Comparison of ENCODE assay signal across 11 cellular contexts in the genomic region with DNA sequence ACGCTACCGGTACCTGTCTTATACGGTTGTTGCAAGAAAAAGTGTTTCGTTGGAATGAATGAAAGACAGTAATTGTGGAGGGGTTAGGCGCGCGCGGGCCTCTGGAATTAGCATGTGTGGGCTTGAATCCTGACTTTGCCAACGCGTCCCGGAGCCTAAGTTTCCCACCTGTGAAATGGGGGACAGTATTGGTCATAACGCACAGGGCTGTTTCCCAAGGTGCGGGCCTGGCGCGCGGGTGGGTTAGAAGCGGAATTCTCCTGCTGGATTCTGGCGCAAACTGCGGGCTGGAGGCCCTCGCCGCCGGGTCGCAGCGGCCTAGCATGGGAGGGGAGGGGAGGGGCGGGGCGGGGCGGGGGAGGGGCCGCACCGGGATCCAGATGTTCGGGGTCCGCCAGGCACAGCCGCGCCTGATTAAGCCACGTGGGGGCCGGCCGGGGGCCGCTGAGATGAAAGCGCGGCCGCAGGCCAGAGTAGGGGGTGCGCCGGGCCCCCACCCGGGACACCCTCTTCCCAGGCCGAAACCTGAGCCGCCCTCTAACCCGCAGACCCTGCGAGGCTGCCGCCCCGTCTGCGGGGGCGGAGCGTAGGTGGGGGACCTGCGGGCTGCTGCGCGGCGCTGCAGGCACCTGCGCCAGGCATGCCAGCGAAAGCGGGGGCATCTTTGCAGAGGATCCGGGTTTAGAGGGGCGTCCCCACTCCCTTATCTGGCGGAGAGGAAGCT. TPM values are rescaled to one million over a fixed set of nuclear protein-coding genes. Genes with fewer than 3 reads are reported as not detected.
DNase-seq lines count a peak whose midpoint lies in the region; ATAC-seq, FAIRE-seq and TF ChIP-seq lines count a peak whose summit lies in the region.
"Had no signal": no experiment of that assay in that cellular context is flagged by ENCODE, and none has a peak within 500 bp of the region (broad histone marks: within the 10 kb centered on the region; RNA-seq: fewer than 3 reads in every experiment).

No MANE protein-coding gene starts in this region.

- BruUV-seq in HepG2 (replicated peaks; lab: Mats Ljungman, UMichigan), result no TSS peak
- BruUV-seq in Panc1 (replicated peaks; lab: Mats Ljungman, UMichigan), result no TSS peak

- CTCF ChIA-PET in HepG2 (lab: Yijun Ruan, JAX; ENCODE audit: low intra/inter-chr PET ratio, low total read pairs), result no interaction called here
- CTCF ChIA-PET in Panc1 (lab: Charles Lee), result no interaction called here

- in situ Hi-C loops in HepG2 (cut with HindIII; ENCODE audit: extremely low pct_ligation_motif_present, low pct_unique_long_range_greater_than_20kb), result no loop called here
- in situ Hi-C loops in Panc1 (cut with HindIII; ENCODE audit: low pct_unique_long_range_greater_than_20kb, low sequenced_read_pairs), result no loop called here
- in situ Hi-C loops in GM23248 (cut with MboI), result no loop called here

- FAIRE-seq in HepG2 (lab: Jason Lieb, UNC), result no peak

- no peak for TF ChIP-seq RAD21 in HepG2 (CRISPR knock-in tag; IDR thresholded peaks at IDR 0.05)

- no peak; the same call in 1 of the 2 replicates for TF ChIP-seq CTCF in HepG2 (CRISPR knock-in tag; IDR thresholded peaks at IDR 0.05)
- TF ChIP-seq CTCF in right lobe of liver (IDR thresholded peaks at IDR 0.05), result no peak
- TF ChIP-seq CTCF in Panc1 (IDR thresholded peaks at IDR 0.05), result no peak
- no peak for TF ChIP-seq CTCF in thoracic aorta (IDR thresholded peaks at IDR 0.05)

- ATAC-seq in HepG2 (peak; percentile 43), right lobe of liver (no peak), Panc1 (no peak), thoracic aorta (ENCODE audit: insufficient number of reproducible peaks, low FRiP score, low read depth) (no peak)

- H3K4me1 ChIP-seq in HepG2 (ENCODE audit: insufficient read depth, low read length) (peaks cover 53% of the 10 kb centered on the region), right lobe of liver (peaks cover 0 to 7% (median 0%) of the 10 kb centered on the region in 4 donors), Panc1 (ENCODE audit: control insufficient read depth, insufficient read depth, low read length) (peaks cover 5% of the 10 kb centered on the region; the same call in 1 of the 2 replicates), iPS-20b (ENCODE audit: insufficient read depth, low read length) (peaks cover 17% of the 10 kb centered on the region; the same call in 1 of the 2 replicates), thoracic aorta (ENCODE audit: control insufficient read depth in 1 of 2, low read depth in 2 of 2) (peaks cover 17 to 30% of the 10 kb centered on the region in 2 donors), GM23248 (ENCODE audit: insufficient read depth) (no peaks in the 10 kb centered on the region)

- H3K9ac ChIP-seq in HepG2 (ENCODE audit: insufficient read depth, low read depth, low read length) (peak overlapping the region; percentile 57), iPS-20b (ENCODE audit: low read depth, low read length) (no peak overlapping the region), GM23248 (no peak overlapping the region)

- no peaks in the 10 kb centered on the region for H3K79me2 ChIP-seq in HepG2 (ENCODE audit: insufficient read depth, low read length)
- H3K79me2 ChIP-seq in GM23248 (ENCODE audit: insufficient read depth), result no peaks in the 10 kb centered on the region

- H3K36me3 ChIP-seq in HepG2 (replicated peaks in 1 of 2; ENCODE audit: control insufficient read depth in 1 of 2, insufficient read depth in 2 of 2, low read length in 2 of 2), result no peaks in the 10 kb centered on the region
- H3K36me3 ChIP-seq in right lobe of liver, result no peaks in the 10 kb centered on the region
- no peaks in the 10 kb centered on the region for H3K36me3 ChIP-seq in Panc1 (ENCODE audit: control insufficient read depth, insufficient read depth, low read length)
- H3K36me3 ChIP-seq in iPS-20b (ENCODE audit: insufficient read depth, low read depth, low read length), result no peaks in the 10 kb centered on the region
- no peaks in the 10 kb centered on the region for H3K36me3 ChIP-seq in thoracic aorta
- no peaks in the 10 kb centered on the region for H3K36me3 ChIP-seq in GM23248 (ENCODE audit: low read depth)

- TF ChIP-seq POLR2A in HepG2 (IDR thresholded peaks at IDR 0.05; ENCODE audit: insufficient read depth in 1 of 2, low read depth in 2 of 2, low read length in 2 of 2) (peak in 1 of 2 experiments; percentile 21; a peak in 1 of 4 replicates), right lobe of liver (IDR thresholded peaks at IDR 0.05) (no peak)

- 2% methylated on average over 14 of the region's 62 CpGs for WGBS in HepG2 (ENCODE audit: low lambda C conversion rate)
- WGBS in right lobe of liver (ENCODE audit: insufficient coverage, low coverage, low lambda C conversion rate, missing lambda C conversion rate), result 3% methylated on average over 13 of the region's 62 CpGs
- WGBS in GM23248 (ENCODE audit: low coverage in 1 of 2, low lambda C conversion rate in 2 of 2, missing lambda C conversion rate in 2 of 2), 2 experiments, result 2 to 4% methylated on average over 41 to 62 of the region's 62 CpGs

- H4K20me1 ChIP-seq in HepG2 (ENCODE audit: insufficient read depth, low read length), result no peaks in the 10 kb centered on the region
- no peaks in the 10 kb centered on the region for H4K20me1 ChIP-seq in GM23248 (ENCODE audit: insufficient read depth)

- peak; percentile 76 for DNase-seq in HepG2 (ENCODE audit: low spot score)
- DNase-seq in right lobe of liver, result no peak
- DNase-seq in Panc1 (ENCODE audit: low read depth, low spot score), result no peak
- DNase-seq in thoracic aorta (ENCODE audit: low spot score), result no peak
- no peak for DNase-seq in NK-92 treated with Interleukin-12 subunit alpha and Interleukin-12 subunit beta, amount 100 ng/mL, for 24 hours (lab: John Stamatoyannopoulos, UW)
- DNase-seq in globus pallidus (ENCODE audit: low spot score), result no peak
- no peak for DNase-seq in GM23248
- DNase-seq: EL, NCI-H187 treated with DMSO at 0.1 percent for 48 hours had no signal

- POLR2A ChIA-PET in HepG2 (lab: Yijun Ruan, JAX) (no interaction called here), Panc1 (lab: Charles Lee) (no interaction called here)

- no peaks in the 10 kb centered on the region for H3K9me2 ChIP-seq in GM23248 (ENCODE audit: insufficient read depth)

- intact Hi-C loops in HepG2 (cut with micrococcal nuclease; ENCODE audit: unreplicated experiment), result no loop called here
- intact Hi-C loops in right lobe of liver (cut with DNase I), result no loop called here
- intact Hi-C loops in Panc1 (cut with micrococcal nuclease; ENCODE audit: unreplicated experiment), result no loop called here

- H3K27ac ChIP-seq in HepG2 (ENCODE audit: extremely low read length, insufficient read depth, low read length) (peak overlapping the region; percentile 84), right lobe of liver (no peak overlapping the region), Panc1 (ENCODE audit: low read length) (no peak overlapping the region), iPS-20b (ENCODE audit: low read length) (no peak overlapping the region), thoracic aorta (no peak overlapping the region), GM23248 (no peak overlapping the region)

- H3F3A ChIP-seq in GM23248 (ENCODE audit: insufficient read depth), result 0 out of 2 replicates have a peak, but pooled peaks cover 6% of the 10 kb centered on the region

- H3K27me3 ChIP-seq in HepG2 (ENCODE audit: control insufficient read depth in 1 of 2, insufficient read depth in 2 of 2, low read length in 2 of 2) (peaks cover 0 to 7% of the 10 kb centered on the region in 2 experiments; a peak in 2 of 5 replicates), right lobe of liver (peaks cover 0 to 28% of the 10 kb centered on the region in 2 donors), Panc1 (ENCODE audit: control insufficient read depth, insufficient read depth, low read length) (peaks cover 2% of the 10 kb centered on the region), iPS-20b (ENCODE audit: insufficient read depth, low read length) (peaks cover 98% of the 10 kb centered on the region), thoracic aorta (replicated peaks; ENCODE audit: insufficient read depth) (peaks cover 53% of the 10 kb centered on the region), GM23248 (replicated peaks; ENCODE audit: insufficient read depth) (peaks cover 80% of the 10 kb centered on the region)

- H3K4me2 ChIP-seq in HepG2 (ENCODE audit: low read depth, low read length), result peak overlapping the region; percentile 100
- no peak overlapping the region for H3K4me2 ChIP-seq in GM23248 (ENCODE audit: unreplicated experiment)

- H3K4me3 ChIP-seq in HepG2 (replicated peaks in 1 of 3; ENCODE audit: insufficient read depth in 1 of 3, low read depth in 2 of 3, low read length in 3 of 3) (peak overlapping the region; percentile 48 to 75 (median 68)), right lobe of liver (no peak overlapping the region), Panc1 (ENCODE audit: low read depth in 2 of 2, low read length in 2 of 2) (peak overlapping the region; percentile 7 to 40; a peak in 3 of 4 replicates), iPS-20b (ENCODE audit: low read length) (peak overlapping the region; percentile 55), thoracic aorta (peak overlapping the region; percentile 75), GM23248 (no peak overlapping the region)

- TF ChIP-seq EP300 in HepG2 (IDR thresholded peaks at IDR 0.05; ENCODE audit: low read depth in 2 of 2, low read length in 2 of 2) (peak in 1 of 2 experiments; percentile 66; a peak in 1 of 4 replicates), HepG2 (CRISPR knock-in tag; IDR thresholded peaks at IDR 0.05; ENCODE audit: borderline replicate concordance) (no peak; the same call in 1 of the 2 replicates)

- H2AFZ ChIP-seq in HepG2 (ENCODE audit: low read length) (no peak overlapping the region), GM23248 (no peak overlapping the region)

- H3K9me3 ChIP-seq in HepG2 (ENCODE audit: low read length), result no peaks in the 10 kb centered on the region
- no peaks in the 10 kb centered on the region for H3K9me3 ChIP-seq in right lobe of liver
- H3K9me3 ChIP-seq in Panc1 (ENCODE audit: control insufficient read depth, insufficient read depth, low read depth, low read length), result no peaks in the 10 kb centered on the region
- H3K9me3 ChIP-seq in iPS-20b (ENCODE audit: insufficient read depth, low read depth, low read length), result no peaks in the 10 kb centered on the region
- no peaks in the 10 kb centered on the region for H3K9me3 ChIP-seq in thoracic aorta
- H3K9me3 ChIP-seq in GM23248 (ENCODE audit: low read depth), result no peaks in the 10 kb centered on the region

RNA-seq across cellular contexts. Expression of a gene that starts 1.2 kb away (rescaled TPM):
- total RNA-seq in HepG2 (2016; rRNA removed; fragmentation: Illumina TruSeq; extraction: Trizol), result 0.69 and 0.97 TPM in 2 replicates
- 0.61 and 0.88 TPM in 2 replicates for total RNA-seq in HepG2 (2016; cell fraction: cytosol; rRNA removed; fragmentation: Illumina TruSeq; extraction: Trizol; ENCODE audit: low read depth)
- total RNA-seq in HepG2 (2016; cell fraction: insoluble cytoplasmic fraction; rRNA removed; fragmentation: Illumina TruSeq; extraction: Trizol), result 0.77 and 1.4 TPM in 2 replicates
- 0.49 and 0.65 TPM in 2 replicates for total RNA-seq in HepG2 (2016; cell fraction: membrane; rRNA removed; fragmentation: Illumina TruSeq; extraction: Trizol)
- total RNA-seq in HepG2 (2016; cell fraction: nucleus; rRNA removed; fragmentation: Illumina TruSeq; extraction: Trizol), result 2.3 and 2.7 TPM in 2 replicates
- 5.5 and 7.2 TPM in 2 replicates for polyA plus RNA-seq in HepG2 (2011; rRNA removed)
- polyA plus RNA-seq in HepG2 (2011; cell fraction: cytosol; rRNA removed), result 4.1 and 4.6 TPM in 2 replicates
- polyA plus RNA-seq in HepG2 (2011; cell fraction: nucleus; rRNA removed), result 71.3 and 86.8 TPM in 2 replicates
- polyA plus RNA-seq in HepG2 (2012), result 8.3 and 22.3 TPM in 2 replicates
- 1.0 and 2.0 TPM in 2 replicates for polyA plus RNA-seq in HepG2 (2016; cell fraction: cytosol; fragmentation: Illumina TruSeq; extraction: Trizol; ENCODE audit: low read depth)
- polyA plus RNA-seq in HepG2 (2016; cell fraction: insoluble cytoplasmic fraction; fragmentation: Illumina TruSeq; extraction: Trizol; ENCODE audit: low read depth), result 1.7 and 1.9 TPM in 2 replicates
- polyA plus RNA-seq in HepG2 (2016; cell fraction: membrane; fragmentation: Illumina TruSeq; extraction: Trizol; ENCODE audit: low read depth), result 1.6 TPM in 2 replicates
- polyA plus RNA-seq in HepG2 (2016; cell fraction: nucleus; fragmentation: Illumina TruSeq; extraction: Trizol; ENCODE audit: insufficient read depth, low read depth), result 12.3 and 16.0 TPM in 2 replicates
- polyA minus RNA-seq in HepG2 (2011; rRNA and poly(A)+ RNA removed; ENCODE audit: low replicate concordance), result 0.35 and 3.9 TPM in 2 replicates
- 1.4 and 4.3 TPM in 2 replicates for polyA minus RNA-seq in HepG2 (2011; cell fraction: cytosol; rRNA and poly(A)+ RNA removed)
- 5.0 and 5.5 TPM in 2 replicates for polyA minus RNA-seq in HepG2 (2011; cell fraction: nucleus; rRNA and poly(A)+ RNA removed)
- under 1 TPM in 2 of 6 experiments, not detected in 4; 0.31 to 0.43 TPM for total RNA-seq in right lobe of liver
- 2.4 TPM for total RNA-seq in Panc1 (2021; ENCODE audit: unreplicated experiment)
- polyA plus RNA-seq in Panc1 (2012; ENCODE audit: insufficient read length), result 7.3 TPM
- 1 to 10 TPM; 3.2 to 6.5 TPM for total RNA-seq in thoracic aorta
- 0.13 and 0.97 TPM in 2 replicates for total RNA-seq in GM23248 (2014; rRNA removed; shearing (Covaris generic))
- 2.1 and 3.4 TPM in 2 replicates for polyA plus RNA-seq in GM23248 (2016; fragmentation: Nextera tagmentation; extraction: Ambion mirVana)

RNA-seq across cellular contexts. Expression of a gene that starts 4.9 kb away (rescaled TPM):
- total RNA-seq in HepG2 (2016; rRNA removed; fragmentation: Illumina TruSeq; extraction: Trizol) (105 and 217 TPM in 2 replicates), right lobe of liver (1 to 10 TPM in 2 of 6 experiments, under 1 TPM in 1, not detected in 3; 0.27 to 2.9 (median 1.2) TPM), Panc1 (2021; ENCODE audit: unreplicated experiment) (3.5 TPM), thoracic aorta (1,000 to 10,000 TPM in 1 of 2 donors, 10 to 100 TPM in 1; 85.9 to 1,063 TPM)
- total RNA-seq in HepG2 (2016; cell fraction: cytosol; rRNA removed; fragmentation: Illumina TruSeq; extraction: Trizol; ENCODE audit: low read depth), result 96.8 and 118 TPM in 2 replicates
- 97.5 and 221 TPM in 2 replicates for total RNA-seq in HepG2 (2016; cell fraction: insoluble cytoplasmic fraction; rRNA removed; fragmentation: Illumina TruSeq; extraction: Trizol)
- 191 and 193 TPM in 2 replicates for total RNA-seq in HepG2 (2016; cell fraction: membrane; rRNA removed; fragmentation: Illumina TruSeq; extraction: Trizol)
- total RNA-seq in HepG2 (2016; cell fraction: nucleus; rRNA removed; fragmentation: Illumina TruSeq; extraction: Trizol), result 219 and 265 TPM in 2 replicates
- polyA plus RNA-seq in HepG2 (2011; rRNA removed) (296 and 337 TPM in 2 replicates), GM23248 (2016; fragmentation: Nextera tagmentation; extraction: Ambion mirVana) (8.6 and 9.9 TPM in 2 replicates)
- polyA plus RNA-seq in HepG2 (2011; cell fraction: cytosol; rRNA removed), result 347 and 628 TPM in 2 replicates
- polyA plus RNA-seq in HepG2 (2011; cell fraction: nucleus; rRNA removed), result 244 and 327 TPM in 2 replicates
- polyA plus RNA-seq in HepG2 (2012), result 231 and 373 TPM in 2 replicates
- polyA plus RNA-seq in HepG2 (2016; cell fraction: cytosol; fragmentation: Illumina TruSeq; extraction: Trizol; ENCODE audit: low read depth), result 150 and 176 TPM in 2 replicates
- polyA plus RNA-seq in HepG2 (2016; cell fraction: insoluble cytoplasmic fraction; fragmentation: Illumina TruSeq; extraction: Trizol; ENCODE audit: low read depth), result 122 and 154 TPM in 2 replicates
- 207 and 208 TPM in 2 replicates for polyA plus RNA-seq in HepG2 (2016; cell fraction: membrane; fragmentation: Illumina TruSeq; extraction: Trizol; ENCODE audit: low read depth)
- 462 and 526 TPM in 2 replicates for polyA plus RNA-seq in HepG2 (2016; cell fraction: nucleus; fragmentation: Illumina TruSeq; extraction: Trizol; ENCODE audit: insufficient read depth, low read depth)
- polyA minus RNA-seq in HepG2 (2011; rRNA and poly(A)+ RNA removed; ENCODE audit: low replicate concordance), result 0.47 and 301 TPM in 2 replicates
- 303 and 346 TPM in 2 replicates for polyA minus RNA-seq in HepG2 (2011; cell fraction: cytosol; rRNA and poly(A)+ RNA removed)
- 45.4 and 52.2 TPM in 2 replicates for polyA minus RNA-seq in HepG2 (2011; cell fraction: nucleus; rRNA and poly(A)+ RNA removed)
- 7.3 TPM for polyA plus RNA-seq in Panc1 (2012; ENCODE audit: insufficient read length)
- 40.0 and 59.2 TPM in 2 replicates for total RNA-seq in GM23248 (2014; rRNA removed; shearing (Covaris generic))
- total RNA-seq: fibroblast of villous mesenchyme had no signal

RNA-seq across cellular contexts. Expression of a gene that starts 22.9 kb away (rescaled TPM):
- 20.7 and 25.4 TPM in 2 replicates for total RNA-seq in HepG2 (2016; rRNA removed; fragmentation: Illumina TruSeq; extraction: Trizol)
- 16.9 and 18.9 TPM in 2 replicates for total RNA-seq in HepG2 (2016; cell fraction: cytosol; rRNA removed; fragmentation: Illumina TruSeq; extraction: Trizol; ENCODE audit: low read depth)
- 21.8 and 27.1 TPM in 2 replicates for total RNA-seq in HepG2 (2016; cell fraction: insoluble cytoplasmic fraction; rRNA removed; fragmentation: Illumina TruSeq; extraction: Trizol)
- total RNA-seq in HepG2 (2016; cell fraction: membrane; rRNA removed; fragmentation: Illumina TruSeq; extraction: Trizol), result 14.9 and 19.7 TPM in 2 replicates
- 11.7 and 15.7 TPM in 2 replicates for total RNA-seq in HepG2 (2016; cell fraction: nucleus; rRNA removed; fragmentation: Illumina TruSeq; extraction: Trizol)
- polyA plus RNA-seq in HepG2 (2011; rRNA removed), result 7.5 and 7.6 TPM in 2 replicates
- 10.8 and 16.3 TPM in 2 replicates for polyA plus RNA-seq in HepG2 (2011; cell fraction: cytosol; rRNA removed)
- polyA plus RNA-seq in HepG2 (2011; cell fraction: nucleus; rRNA removed), result 39.3 and 40.2 TPM in 2 replicates
- 8.3 and 10.1 TPM in 2 replicates for polyA plus RNA-seq in HepG2 (2012)
- 9.6 and 12.0 TPM in 2 replicates for polyA plus RNA-seq in HepG2 (2016; cell fraction: cytosol; fragmentation: Illumina TruSeq; extraction: Trizol; ENCODE audit: low read depth)
- polyA plus RNA-seq in HepG2 (2016; cell fraction: insoluble cytoplasmic fraction; fragmentation: Illumina TruSeq; extraction: Trizol; ENCODE audit: low read depth), result 11.7 and 12.2 TPM in 2 replicates
- 8.0 and 10.3 TPM in 2 replicates for polyA plus RNA-seq in HepG2 (2016; cell fraction: membrane; fragmentation: Illumina TruSeq; extraction: Trizol; ENCODE audit: low read depth)
- 19.7 and 20.4 TPM in 2 replicates for polyA plus RNA-seq in HepG2 (2016; cell fraction: nucleus; fragmentation: Illumina TruSeq; extraction: Trizol; ENCODE audit: insufficient read depth, low read depth)
- polyA minus RNA-seq in HepG2 (2011; rRNA and poly(A)+ RNA removed; ENCODE audit: low replicate concordance), result 2.0 and 4.9 TPM in 2 replicates
- polyA minus RNA-seq in HepG2 (2011; cell fraction: cytosol; rRNA and poly(A)+ RNA removed), result 2.6 and 2.7 TPM in 2 replicates
- polyA minus RNA-seq in HepG2 (2011; cell fraction: nucleus; rRNA and poly(A)+ RNA removed), result 2.4 and 2.6 TPM in 2 replicates
- total RNA-seq in right lobe of liver, result 10 to 100 TPM; 30.4 to 71.7 (median 45.6) TPM
- 32.0 TPM for total RNA-seq in Panc1 (2021; ENCODE audit: unreplicated experiment)
- polyA plus RNA-seq in Panc1 (2012; ENCODE audit: insufficient read length), result 45.7 TPM
- 10 to 100 TPM; 36.3 to 66.6 TPM for total RNA-seq in thoracic aorta
- 79.9 and 133 TPM in 2 replicates for total RNA-seq in GM23248 (2014; rRNA removed; shearing (Covaris generic))
- 103 and 105 TPM in 2 replicates for polyA plus RNA-seq in GM23248 (2016; fragmentation: Nextera tagmentation; extraction: Ambion mirVana)

RNA-seq across cellular contexts. Expression of a gene that starts 25.3 kb away (rescaled TPM):
- total RNA-seq in HepG2 (2016; rRNA removed; fragmentation: Illumina TruSeq; extraction: Trizol), result 1.7 and 3.4 TPM in 2 replicates
- total RNA-seq in HepG2 (2016; cell fraction: cytosol; rRNA removed; fragmentation: Illumina TruSeq; extraction: Trizol; ENCODE audit: low read depth), result 0.30 and 0.35 TPM in 2 replicates
- total RNA-seq in HepG2 (2016; cell fraction: insoluble cytoplasmic fraction; rRNA removed; fragmentation: Illumina TruSeq; extraction: Trizol), result 2.3 and 3.2 TPM in 2 replicates
- total RNA-seq in HepG2 (2016; cell fraction: membrane; rRNA removed; fragmentation: Illumina TruSeq; extraction: Trizol), result 1.5 TPM in 2 replicates
- 2.7 and 3.4 TPM in 2 replicates for total RNA-seq in HepG2 (2016; cell fraction: nucleus; rRNA removed; fragmentation: Illumina TruSeq; extraction: Trizol)
- polyA plus RNA-seq in HepG2 (2011; rRNA removed), result 1.2 and 1.5 TPM in 2 replicates
- 0.91 and 1.1 TPM in 2 replicates for polyA plus RNA-seq in HepG2 (2011; cell fraction: cytosol; rRNA removed)
- 3.2 and 6.3 TPM in 2 replicates for polyA plus RNA-seq in HepG2 (2011; cell fraction: nucleus; rRNA removed)
- polyA plus RNA-seq in HepG2 (2012), result 1.5 and 1.8 TPM in 2 replicates
- polyA plus RNA-seq in HepG2 (2016; cell fraction: cytosol; fragmentation: Illumina TruSeq; extraction: Trizol; ENCODE audit: low read depth), result 0.21 and 0.23 TPM in 2 replicates
- polyA plus RNA-seq in HepG2 (2016; cell fraction: insoluble cytoplasmic fraction; fragmentation: Illumina TruSeq; extraction: Trizol; ENCODE audit: low read depth), result 2.2 and 3.4 TPM in 2 replicates
- 0.58 and 0.76 TPM in 2 replicates for polyA plus RNA-seq in HepG2 (2016; cell fraction: membrane; fragmentation: Illumina TruSeq; extraction: Trizol; ENCODE audit: low read depth)
- polyA plus RNA-seq in HepG2 (2016; cell fraction: nucleus; fragmentation: Illumina TruSeq; extraction: Trizol; ENCODE audit: insufficient read depth, low read depth), result 5.0 and 5.4 TPM in 2 replicates
- polyA minus RNA-seq in HepG2 (2011; rRNA and poly(A)+ RNA removed; ENCODE audit: low replicate concordance), result 3.3 and 11.9 TPM in 2 replicates
- 5.0 and 6.3 TPM in 2 replicates for polyA minus RNA-seq in HepG2 (2011; cell fraction: cytosol; rRNA and poly(A)+ RNA removed)
- polyA minus RNA-seq in HepG2 (2011; cell fraction: nucleus; rRNA and poly(A)+ RNA removed), result 0.99 and 1.3 TPM in 2 replicates
- 1 to 10 TPM; 3.8 to 5.0 (median 4.7) TPM for total RNA-seq in right lobe of liver
- total RNA-seq in Panc1 (2021; ENCODE audit: unreplicated experiment), result 4.4 TPM
- 8.5 TPM for polyA plus RNA-seq in Panc1 (2012; ENCODE audit: insufficient read length)
- 10 to 100 TPM; 11.2 to 24.5 TPM for total RNA-seq in thoracic aorta
- 5.7 and 6.4 TPM in 2 replicates for total RNA-seq in GM23248 (2014; rRNA removed; shearing (Covaris generic))
- polyA plus RNA-seq in GM23248 (2016; fragmentation: Nextera tagmentation; extraction: Ambion mirVana), result 2.8 and 2.9 TPM in 2 replicates

RNA-seq across cellular contexts. Expression of a gene that starts 39.8 kb away (rescaled TPM):
- 959 and 1,184 TPM in 2 replicates for total RNA-seq in HepG2 (2016; rRNA removed; fragmentation: Illumina TruSeq; extraction: Trizol)
- total RNA-seq in HepG2 (2016; cell fraction: cytosol; rRNA removed; fragmentation: Illumina TruSeq; extraction: Trizol; ENCODE audit: low read depth), result 1,298 and 1,315 TPM in 2 replicates
- 938 and 1,264 TPM in 2 replicates for total RNA-seq in HepG2 (2016; cell fraction: insoluble cytoplasmic fraction; rRNA removed; fragmentation: Illumina TruSeq; extraction: Trizol)
- 1,565 and 1,724 TPM in 2 replicates for total RNA-seq in HepG2 (2016; cell fraction: membrane; rRNA removed; fragmentation: Illumina TruSeq; extraction: Trizol)
- total RNA-seq in HepG2 (2016; cell fraction: nucleus; rRNA removed; fragmentation: Illumina TruSeq; extraction: Trizol), result 276 and 314 TPM in 2 replicates
- polyA plus RNA-seq in HepG2 (2011; rRNA removed), result 1,655 and 1,782 TPM in 2 replicates
- 2,000 and 3,037 TPM in 2 replicates for polyA plus RNA-seq in HepG2 (2011; cell fraction: cytosol; rRNA removed)
- polyA plus RNA-seq in HepG2 (2011; cell fraction: nucleus; rRNA removed), result 482 and 607 TPM in 2 replicates
- polyA plus RNA-seq in HepG2 (2012), result 1,641 and 1,658 TPM in 2 replicates
- 1,864 and 1,905 TPM in 2 replicates for polyA plus RNA-seq in HepG2 (2016; cell fraction: cytosol; fragmentation: Illumina TruSeq; extraction: Trizol; ENCODE audit: low read depth)
- 1,524 and 1,536 TPM in 2 replicates for polyA plus RNA-seq in HepG2 (2016; cell fraction: insoluble cytoplasmic fraction; fragmentation: Illumina TruSeq; extraction: Trizol; ENCODE audit: low read depth)
- polyA plus RNA-seq in HepG2 (2016; cell fraction: membrane; fragmentation: Illumina TruSeq; extraction: Trizol; ENCODE audit: low read depth), result 2,008 and 2,053 TPM in 2 replicates
- polyA plus RNA-seq in HepG2 (2016; cell fraction: nucleus; fragmentation: Illumina TruSeq; extraction: Trizol; ENCODE audit: insufficient read depth, low read depth), result 658 and 675 TPM in 2 replicates
- polyA minus RNA-seq in HepG2 (2011; rRNA and poly(A)+ RNA removed; ENCODE audit: low replicate concordance), result 1,990 and 2,943 TPM in 2 replicates
- polyA minus RNA-seq in HepG2 (2011; cell fraction: cytosol; rRNA and poly(A)+ RNA removed), result 420 and 430 TPM in 2 replicates
- 113 and 142 TPM in 2 replicates for polyA minus RNA-seq in HepG2 (2011; cell fraction: nucleus; rRNA and poly(A)+ RNA removed)
- 100 to 1,000 TPM; 256 to 470 (median 406) TPM for total RNA-seq in right lobe of liver
- total RNA-seq in Panc1 (2021; ENCODE audit: unreplicated experiment), result 907 TPM
- polyA plus RNA-seq in Panc1 (2012; ENCODE audit: insufficient read length), result 1,116 TPM
- total RNA-seq in thoracic aorta, result 100 to 1,000 TPM; 306 to 438 TPM
- total RNA-seq in GM23248 (2014; rRNA removed; shearing (Covaris generic)), result 647 and 755 TPM in 2 replicates
- 708 and 711 TPM in 2 replicates for polyA plus RNA-seq in GM23248 (2016; fragmentation: Nextera tagmentation; extraction: Ambion mirVana)

Comparison
In these comparisons a context has a peak if more than half of its experiments do, and no peak if none do; other contexts are left out.
1. H3K4me3 ChIP-seq: peak in HepG2 (3 of 3), Panc1 (2 of 2), iPS-20b (single experiment) and thoracic aorta (single experiment); none in right lobe of liver (0 of 3) and GM23248 (single experiment).